ENCODE assay signal across 20 cellular contexts in genomic region chr11:121105851-121106250, GRCh38.
"Had no signal": no experiment of that assay in that cellular context is flagged by ENCODE, and none has a peak within 500 bp of the region (broad histone marks: within the 10 kb centered on the region; RNA-seq: fewer than 3 reads in every experiment).

No MANE protein-coding gene starts in this region.

- H3K27me3 ChIP-seq: cardiac muscle cell, ovary, upper lobe of left lung had no signal

- H3K4me2 ChIP-seq: hepatocyte had no signal

- ATAC-seq: activated CD8-positive, alpha-beta T cell treated with anti-CD3 and anti-CD28 coated beads, Interleukin-2, amount 10 ng/mL, durations not matched to agents 7 days and 5 days; activated naive CD8-positive, alpha-beta T cell treated with anti-CD3 and anti-CD28 coated beads, Interleukin-2, amount 50 U/mL, for 24 hours; foreskin keratinocyte; naive thymus-derived CD8-positive, alpha-beta T cell; stimulated activated naive CD8-positive, alpha-beta T cell treated with anti-CD3 and anti-CD28 coated beads, Interleukin-15, Interleukin-2, amounts not matched to agents 100 U/mL and 50 U/mL, for 24 hours; T-cell had no signal

- H3K36me3 ChIP-seq: cardiac muscle cell, lower lobe of right lung, ovary, prostate gland, upper lobe of left lung, WERI-Rb-1 had no signal

- H2AFZ ChIP-seq: hepatocyte had no signal

- DNase-seq: activated CD4-positive, alpha-beta T cell treated with anti-CD3 and anti-CD28 coated beads, Interleukin-2, amount 50 U/mL, for 1 hour; activated CD4-positive, CD25-positive, alpha-beta regulatory T cell treated with anti-CD3 and anti-CD28 coated beads, Interleukin-2, amount 50 U/mL, for 72 hours; activated CD8-positive, alpha-beta T cell treated with anti-CD3 and anti-CD28 coated beads, Interleukin-2, amount 10 ng/mL, durations not matched to agents 7 days and 5 days; activated gamma-delta T cell; activated naive CD4-positive, alpha-beta T cell treated with anti-CD3 and anti-CD28 coated beads, Interleukin-2, amount 50 U/mL, for 16 hours; activated naive CD8-positive, alpha-beta T cell treated with anti-CD3 and anti-CD28 coated beads, Interleukin-2, amount 50 U/mL, for 24 hours; foreskin keratinocyte; immature natural killer cell; lower lobe of right lung; naive thymus-derived CD8-positive, alpha-beta T cell; stimulated activated CD4-positive, alpha-beta T cell treated with anti-CD3 and anti-CD28 coated beads, Interleukin-12 subunit alpha, Interleukin-12 subunit beta, amount 100 ng/mL, for 4 hours; stimulated activated CD4-positive, alpha-beta T cell treated with anti-CD3 and anti-CD28 coated beads, Interleukin-4, amount 100 ng/mL, for 4 hours; stimulated activated naive CD8-positive, alpha-beta T cell treated with anti-CD3 and anti-CD28 coated beads, Interleukin-15, Interleukin-2, amounts not matched to agents 100 U/mL and 50 U/mL, for 24 hours; T-cell; upper lobe of left lung; WERI-Rb-1 had no signal

- H3K4me1 ChIP-seq: foreskin keratinocyte, prostate gland had no signal

- H3K4me3 ChIP-seq: cardiac muscle cell, hepatocyte, lower lobe of right lung, ovary, prostate gland, upper lobe of left lung had no signal

- H3K9me3 ChIP-seq: lower lobe of right lung, ovary, prostate gland, upper lobe of left lung had no signal

- H3K27ac ChIP-seq: cardiac muscle cell, foreskin keratinocyte, hepatocyte, lower lobe of right lung, ovary, prostate gland, upper lobe of left lung, WERI-Rb-1 had no signal
